ENCODE assay signal across 1 cellular context in genomic region chr2:69243652-69244051, GRCh38.
TF ChIP-seq lines count a peak whose summit lies in the region.

No MANE protein-coding gene starts in this region.

TF ChIP-seq in HepG2, 621 proteins besides CTCF, POLR2A, EP300 and RAD21 (continued from another document):
- no peak for TF ChIP-seq ZNF816 (CRISPR knock-in tag; IDR thresholded peaks at IDR 0.05; ENCODE audit: borderline replicate concordance)
- no peak for TF ChIP-seq GABPA (IDR thresholded peaks at IDR 0.05; ENCODE audit: low read depth, low read length)
- TF ChIP-seq GABPA (CRISPR knock-in tag; IDR thresholded peaks at IDR 0.05; ENCODE audit: low read depth): no peak
- TF ChIP-seq GPBP1L1 (CRISPR knock-in tag; IDR thresholded peaks at IDR 0.05): no peak
- TF ChIP-seq ZUFSP (CRISPR knock-in tag; IDR thresholded peaks at IDR 0.05; ENCODE audit: borderline replicate concordance): no peak
- no peak for TF ChIP-seq ZNF597 (CRISPR knock-in tag; IDR thresholded peaks at IDR 0.05)
- no peak for TF ChIP-seq ZBTB44 (CRISPR knock-in tag; IDR thresholded peaks at IDR 0.05)
- no peak for TF ChIP-seq ZNF317 (CRISPR knock-in tag; IDR thresholded peaks at IDR 0.05)
- no peak for TF ChIP-seq ZNF800 (CRISPR knock-in tag; IDR thresholded peaks at IDR 0.05)
- TF ChIP-seq FOXJ3 (CRISPR knock-in tag; IDR thresholded peaks at IDR 0.05; ENCODE audit: borderline replicate concordance): no peak
- no peak for TF ChIP-seq KLF16 (CRISPR knock-in tag; IDR thresholded peaks at IDR 0.05)
- no peak for TF ChIP-seq RBM39 (IDR thresholded peaks at IDR 0.05; ENCODE audit: low read depth, low read length, poor library complexity, severe bottlenecking)
- TF ChIP-seq CREB3 (CRISPR knock-in tag; IDR thresholded peaks at IDR 0.05): no peak
TF ChIP-seq in HepG2: peak in this region for 0.
